ENCODE assay signal across 1 cellular context in genomic region chr6:159762681-159763293, GRCh38.
TF ChIP-seq lines count a peak whose summit lies in the region.

No MANE protein-coding gene starts in this region.

TF ChIP-seq in endothelial cell of umbilical vein, 7 proteins besides CTCF, POLR2A, EP300 and RAD21 (continued from another document):
- TF ChIP-seq GATA2 (IDR thresholded peaks at IDR 0.05; ENCODE audit: insufficient read depth, insufficient read length, low read depth, low read length), result no peak
- no peak for TF ChIP-seq MYC (IDR thresholded peaks at IDR 0.05; ENCODE audit: low read depth, low read length)
- TF ChIP-seq MAX (IDR thresholded peaks at IDR 0.05; ENCODE audit: insufficient read depth, insufficient read length), result no peak
